17 cellular contexts compared by ENCODE assay signal in the genomic region with DNA sequence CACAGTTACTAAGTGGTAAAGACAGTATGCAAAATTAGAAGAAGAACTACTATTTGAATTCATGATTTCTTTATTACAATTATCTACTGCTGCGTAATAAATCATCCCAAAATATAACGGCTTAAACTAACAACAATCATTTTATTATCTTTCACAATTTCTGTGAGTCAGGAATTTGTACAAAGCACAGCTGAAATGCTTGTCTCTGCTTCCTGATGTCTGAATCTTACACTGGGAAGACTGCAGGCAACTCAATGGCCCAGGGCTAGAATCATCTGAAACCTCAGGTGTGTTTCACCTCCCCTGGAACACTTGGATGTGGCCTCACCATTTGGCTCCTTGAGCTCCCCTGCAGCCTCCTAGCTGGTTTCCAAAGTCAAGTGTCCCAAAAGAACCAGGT.
"Had no signal": no experiment of that assay in that cellular context is flagged by ENCODE, and none has a peak within 500 bp of the region (broad histone marks: within the 10 kb centered on the region; RNA-seq: fewer than 3 reads in every experiment).

No MANE protein-coding gene starts in this region.

- H3K9me3 ChIP-seq: adrenal gland, body of pancreas, right lobe of liver had no signal

- H3K27ac ChIP-seq: adrenal gland, body of pancreas, hepatocyte, right lobe of liver, WERI-Rb-1 had no signal

- H3K4me1 Mint-ChIP-seq: activated CD4-positive, alpha-beta memory T cell treated with anti-CD3 and anti-CD28 coated beads, Interleukin-2, amount 10 ng/mL, durations not matched to agents 7 days and 5 days; activated CD4-positive, alpha-beta T cell treated with anti-CD3 and anti-CD28 coated beads for 36 hours; activated naive CD4-positive, alpha-beta T cell treated with anti-CD3 and anti-CD28 coated beads, Interleukin-2, amount 50 U/mL, for 24 hours; central memory CD8-positive, alpha-beta T cell had no signal

- ATAC-seq: activated CD4-positive, alpha-beta T cell treated with anti-CD3 and anti-CD28 coated beads for 36 hours; body of pancreas; effector memory CD8-positive, alpha-beta T cell; left ventricle myocardium superior; right lobe of liver had no signal

- H3K9me3 Mint-ChIP-seq: activated CD4-positive, alpha-beta memory T cell treated with anti-CD3 and anti-CD28 coated beads, Interleukin-2, amount 10 ng/mL, durations not matched to agents 7 days and 5 days; activated naive CD4-positive, alpha-beta T cell treated with anti-CD3 and anti-CD28 coated beads, Interleukin-2, amount 50 U/mL, for 24 hours; effector memory CD8-positive, alpha-beta T cell; T-helper 1 cell treated with Interleukin-12 subunit alpha and Interleukin-12 subunit beta and Interleukin-4 antibody, amounts not matched to agents 30 μg/mL and 1 μg/mL, for 36 hours had no signal

- H3K4me1 ChIP-seq: right lobe of liver had no signal

- H3K4me3 ChIP-seq: adrenal gland, body of pancreas, hepatocyte, right lobe of liver had no signal

- H2AFZ ChIP-seq: hepatocyte had no signal

- H3K4me3 Mint-ChIP-seq: activated CD4-positive, alpha-beta memory T cell treated with anti-CD3 and anti-CD28 coated beads, Interleukin-2, amount 10 ng/mL, durations not matched to agents 7 days and 5 days; activated CD4-positive, alpha-beta T cell treated with anti-CD3 and anti-CD28 coated beads for 36 hours; activated naive CD4-positive, alpha-beta T cell treated with anti-CD3 and anti-CD28 coated beads, Interleukin-2, amount 50 U/mL, for 24 hours; activated T-cell treated with anti-CD3 and anti-CD28 coated beads, Interleukin-2, amount 50 U/mL, for 24 hours; central memory CD8-positive, alpha-beta T cell; effector memory CD8-positive, alpha-beta T cell; stimulated activated naive CD8-positive, alpha-beta T cell treated with anti-CD3 and anti-CD28 coated beads, Interleukin-15, Interleukin-2, amounts not matched to agents 100 ng/mL and 50 ng/mL, for 24 hours; T-helper 1 cell treated with Interleukin-12 subunit alpha and Interleukin-12 subunit beta and Interleukin-4 antibody, amounts not matched to agents 30 μg/mL and 1 μg/mL, for 36 hours had no signal

- DNase-seq: activated CD4-positive, alpha-beta memory T cell treated with anti-CD3 and anti-CD28 coated beads, Interleukin-2, amount 10 ng/mL, durations not matched to agents 7 days and 5 days; activated CD4-positive, alpha-beta T cell treated with anti-CD3 and anti-CD28 coated beads for 36 hours; activated effector memory CD4-positive, alpha-beta T cell treated with anti-CD3 and anti-CD28 coated beads, Interleukin-2, amount 50 U/mL, for 16 hours; activated T-cell treated with anti-CD3 and anti-CD28 coated beads, Interleukin-2, amount 50 U/mL, for 24 hours; adrenal gland; body of pancreas; effector memory CD8-positive, alpha-beta T cell; erythroblast; kidney glomerular epithelial cell; left ventricle myocardium superior; right lobe of liver; WERI-Rb-1 had no signal

- H3K36me3 ChIP-seq: adrenal gland, right lobe of liver, WERI-Rb-1 had no signal

- H3K4me2 ChIP-seq: hepatocyte had no signal

- H3K27me3 Mint-ChIP-seq: activated CD4-positive, alpha-beta memory T cell treated with anti-CD3 and anti-CD28 coated beads, Interleukin-2, amount 10 ng/mL, durations not matched to agents 7 days and 5 days; activated CD4-positive, alpha-beta T cell treated with anti-CD3 and anti-CD28 coated beads for 36 hours; activated naive CD4-positive, alpha-beta T cell treated with anti-CD3 and anti-CD28 coated beads, Interleukin-2, amount 50 U/mL, for 24 hours; activated T-cell treated with anti-CD3 and anti-CD28 coated beads, Interleukin-2, amount 50 U/mL, for 24 hours; effector memory CD8-positive, alpha-beta T cell had no signal

- H3K36me3 Mint-ChIP-seq: activated naive CD4-positive, alpha-beta T cell treated with anti-CD3 and anti-CD28 coated beads, Interleukin-2, amount 50 U/mL, for 24 hours had no signal

- H3K27me3 ChIP-seq: adrenal gland, body of pancreas, hepatocyte, right lobe of liver had no signal

- H3K27ac Mint-ChIP-seq: activated CD4-positive, alpha-beta memory T cell treated with anti-CD3 and anti-CD28 coated beads, Interleukin-2, amount 10 ng/mL, durations not matched to agents 7 days and 5 days; activated CD4-positive, alpha-beta T cell treated with anti-CD3 and anti-CD28 coated beads for 36 hours; activated naive CD4-positive, alpha-beta T cell treated with anti-CD3 and anti-CD28 coated beads, Interleukin-2, amount 50 U/mL, for 24 hours; activated T-cell treated with anti-CD3 and anti-CD28 coated beads, Interleukin-2, amount 50 U/mL, for 24 hours; effector memory CD8-positive, alpha-beta T cell; stimulated activated naive CD8-positive, alpha-beta T cell treated with anti-CD3 and anti-CD28 coated beads, Interleukin-15, Interleukin-2, amounts not matched to agents 100 ng/mL and 50 ng/mL, for 24 hours; T-helper 1 cell treated with Interleukin-12 subunit alpha and Interleukin-12 subunit beta and Interleukin-4 antibody, amounts not matched to agents 30 μg/mL and 1 μg/mL, for 36 hours had no signal
